33 cellular contexts compared by ENCODE assay signal in the genomic region with DNA sequence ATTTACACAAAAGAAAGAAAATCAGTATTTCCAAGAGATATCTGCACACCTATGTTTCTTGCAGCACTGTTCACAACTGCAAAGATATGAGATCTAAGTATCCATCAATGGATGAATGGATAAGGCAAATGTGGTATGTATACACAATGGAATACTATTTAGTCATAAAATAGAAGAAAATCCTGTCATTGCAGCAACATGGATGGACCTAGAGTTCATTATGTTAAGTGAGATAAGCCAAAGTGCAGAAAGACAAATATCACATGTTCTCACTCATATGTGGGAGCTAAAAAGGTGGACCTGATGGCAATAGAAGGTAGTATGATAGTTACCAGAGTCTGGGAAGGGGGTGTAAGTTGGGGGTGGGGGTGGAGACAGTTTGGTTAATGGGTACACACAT.
A peak's percentile ranks its signal among the peaks of the same experiment; 100 is the strongest.
DNase-seq lines count a peak whose midpoint lies in the region; ATAC-seq, FAIRE-seq and TF ChIP-seq lines count a peak whose summit lies in the region.
"Had no signal": no experiment of that assay in that cellular context is flagged by ENCODE, and none has a peak within 500 bp of the region (broad histone marks: within the 10 kb centered on the region; RNA-seq: fewer than 3 reads in every experiment).

No MANE protein-coding gene starts in this region.

- H3K27me3 ChIP-seq in liver (ENCODE audit: control insufficient read depth in 4 of 4, insufficient read depth in 4 of 4, low read length in 3 of 4) (no peaks in the 10 kb centered on the region), HepG2 (ENCODE audit: control insufficient read depth in 1 of 2, insufficient read depth in 2 of 2, low read length in 2 of 2) (no peaks in the 10 kb centered on the region), right lobe of liver (no peaks in the 10 kb centered on the region)
- H3K27me3 ChIP-seq: BE2C; BLaER1; BLaER1 treated with 17β-estradiol and CSF1 and Interleukin-3, amounts not matched to agents 10 nM and 100 nM had no signal

- no peak for FAIRE-seq in HepG2 (lab: Jason Lieb, UNC)
- FAIRE-seq: A204.1, A549, D721Med had no signal

- H3K9ac ChIP-seq in liver (ENCODE audit: low read depth in 1 of 2, low read length in 2 of 2) (no peak overlapping the region), HepG2 (ENCODE audit: insufficient read depth, low read depth, low read length) (no peak overlapping the region)
- H3K9ac ChIP-seq: BLaER1; BLaER1 treated with 17β-estradiol and CSF1 and Interleukin-3, amounts not matched to agents 10 nM and 100 nM had no signal

- TF ChIP-seq POLR2A in HepG2 (IDR thresholded peaks at IDR 0.05; ENCODE audit: insufficient read depth in 1 of 2, low read depth in 2 of 2, low read length in 2 of 2) = no peak
- TF ChIP-seq POLR2A in right lobe of liver (IDR thresholded peaks at IDR 0.05) = no peak

- H3K4me1 ChIP-seq in liver (ENCODE audit: control insufficient read depth in 4 of 4, insufficient read depth in 4 of 4, low read length in 3 of 4) (peaks cover 6 to 20% (median 18%) of the 10 kb centered on the region in 4 donors), HepG2 (ENCODE audit: insufficient read depth, low read length) (no peaks in the 10 kb centered on the region), right lobe of liver (peaks cover 0 to 33% (median 13%) of the 10 kb centered on the region in 4 donors)
- H3K4me1 ChIP-seq: A549; BE2C; BLaER1; BLaER1 treated with 17β-estradiol and CSF1 and Interleukin-3, amounts not matched to agents 10 nM and 100 nM; Caco-2 had no signal

- no peaks in the 10 kb centered on the region for H3K9me3 ChIP-seq in liver (ENCODE audit: control insufficient read depth in 4 of 4, low read length in 3 of 4)
- H3K9me3 ChIP-seq in HepG2 (ENCODE audit: low read length) = peaks cover 82% of the 10 kb centered on the region
- H3K9me3 ChIP-seq in right lobe of liver = no peaks in the 10 kb centered on the region
- H3K9me3 ChIP-seq: A549; BE2C; BLaER1; BLaER1 treated with 17β-estradiol and CSF1 and Interleukin-3, amounts not matched to agents 10 nM and 100 nM had no signal

- no peak for DNase-seq in HepG2 (ENCODE audit: low spot score)
- no peak for DNase-seq in left lobe of liver (ENCODE audit: low spot score)
- no peak for DNase-seq in right lobe of liver
- no peak for DNase-seq in mucosa of gallbladder (ENCODE audit: low spot score)
- DNase-seq in NCI-H1105 treated with DMSO at 0.1 percent for 48 hours (lab: John Stamatoyannopoulos, UW) = no peak
- DNase-seq: 8988T; ACHN; AML-193; BE2C; C1 segment of cervical spinal cord; Calu3; CD4-positive, alpha-beta memory T cell; CD4-positive, alpha-beta T cell; CD4-positive, CD25-positive, alpha-beta regulatory T cell; CD8-positive, alpha-beta memory T cell; CD8-positive, alpha-beta T cell; COR-L47; DMS 273 treated with DMSO at 0.1 percent for 48 hours; DMS153; DMS53; DMS79; DMS79 treated with DMSO at 0.1 percent for 48 hours; DND-41; EL had no signal

- no peak overlapping the region for H3K4me2 ChIP-seq in HepG2 (ENCODE audit: low read depth, low read length)
- H3K4me2 ChIP-seq: A549; BLaER1; BLaER1 treated with 17β-estradiol and CSF1 and Interleukin-3, amounts not matched to agents 10 nM and 100 nM had no signal

- H2AFZ ChIP-seq in HepG2 (ENCODE audit: low read length) = no peak overlapping the region

- POLR2A ChIA-PET in HepG2 (lab: Yijun Ruan, JAX) = no interaction called here

- H3K36me3 ChIP-seq in liver (ENCODE audit: control insufficient read depth in 4 of 4, insufficient read depth in 3 of 4, low read depth in 1 of 4, low read length in 3 of 4) (no peaks in the 10 kb centered on the region), HepG2 (replicated peaks in 1 of 2; ENCODE audit: control insufficient read depth in 1 of 2, insufficient read depth in 2 of 2, low read length in 2 of 2) (no peaks in the 10 kb centered on the region), right lobe of liver (no peaks in the 10 kb centered on the region)
- H3K36me3 ChIP-seq: BE2C; BLaER1; BLaER1 treated with 17β-estradiol and CSF1 and Interleukin-3, amounts not matched to agents 10 nM and 100 nM had no signal

- in situ Hi-C loops in HepG2 (cut with HindIII; ENCODE audit: extremely low pct_ligation_motif_present, low pct_unique_long_range_greater_than_20kb) = no loop called here

- CTCF ChIA-PET in HepG2 (lab: Yijun Ruan, JAX; ENCODE audit: low intra/inter-chr PET ratio, low total read pairs) = no interaction called here

- H3K27ac ChIP-seq in liver (ENCODE audit: low read depth in 1 of 2, low read length in 2 of 2) = no peak overlapping the region
- H3K27ac ChIP-seq in HepG2 (ENCODE audit: extremely low read length, insufficient read depth, low read length) = no peak overlapping the region
- H3K27ac ChIP-seq in right lobe of liver = peak overlapping the region; percentile 9 to 50 (median 23)
- H3K27ac ChIP-seq: 22Rv1; A549; BLaER1; BLaER1 treated with 17β-estradiol and CSF1 and Interleukin-3, amounts not matched to agents 10 nM and 100 nM; C4-2B had no signal

- H3K79me2 ChIP-seq in HepG2 (ENCODE audit: insufficient read depth, low read length) = no peaks in the 10 kb centered on the region

- no TSS peak for BruUV-seq in HepG2 (replicated peaks; lab: Mats Ljungman, UMichigan)

- TF ChIP-seq RAD21 in liver (IDR thresholded peaks at IDR 0.05) (no peak), HepG2 (CRISPR knock-in tag; IDR thresholded peaks at IDR 0.05) (no peak)

- no peak for ATAC-seq in HepG2
- peak; percentile 7 for ATAC-seq in left lobe of liver
- ATAC-seq in right lobe of liver = peak; percentile 15 to 37 (median 26)
- ATAC-seq: A549; CD8-positive, alpha-beta T cell had no signal

- no peak for TF ChIP-seq CTCF in liver (IDR thresholded peaks at IDR 0.05; ENCODE audit: low read depth, low read length, missing input control)
- no peak for TF ChIP-seq CTCF in HepG2 (CRISPR knock-in tag; IDR thresholded peaks at IDR 0.05)
- TF ChIP-seq CTCF in right lobe of liver (IDR thresholded peaks at IDR 0.05) = no peak

- H3K4me3 ChIP-seq in liver (ENCODE audit: low read depth in 1 of 3, low read length in 3 of 3) (no peak overlapping the region), HepG2 (replicated peaks in 1 of 3; ENCODE audit: insufficient read depth in 1 of 3, low read depth in 2 of 3, low read length in 3 of 3) (no peak overlapping the region), right lobe of liver (no peak overlapping the region)
- H3K4me3 ChIP-seq: A549; BLaER1; BLaER1 treated with 17β-estradiol and CSF1 and Interleukin-3, amounts not matched to agents 10 nM and 100 nM had no signal

- intact Hi-C loops in HepG2 (cut with micrococcal nuclease; ENCODE audit: unreplicated experiment) (no loop called here), right lobe of liver (cut with DNase I) (no loop called here)

- no peaks in the 10 kb centered on the region for H4K20me1 ChIP-seq in HepG2 (ENCODE audit: insufficient read depth, low read length)
- H4K20me1 ChIP-seq: BLaER1; BLaER1 treated with 17β-estradiol and CSF1 and Interleukin-3, amounts not matched to agents 10 nM and 100 nM had no signal

- TF ChIP-seq EP300 in HepG2 (IDR thresholded peaks at IDR 0.05; ENCODE audit: low read depth in 2 of 2, low read length in 2 of 2) (no peak), HepG2 (CRISPR knock-in tag; IDR thresholded peaks at IDR 0.05; ENCODE audit: borderline replicate concordance) (no peak)

TF ChIP-seq in liver, 16 proteins besides CTCF, POLR2A, EP300 and RAD21 (continues in another document):
- peak; percentile 63 to 64 for TF ChIP-seq HNF4A (conservative IDR thresholded peaks at IDR 0.05)

TF ChIP-seq in HepG2, 621 proteins besides CTCF, POLR2A, EP300 and RAD21:
- TF ChIP-seq MEIS1 (CRISPR knock-in tag; IDR thresholded peaks at IDR 0.05; ENCODE audit: borderline replicate concordance) (no peak), CENPX (CRISPR knock-in tag; IDR thresholded peaks at IDR 0.05) (no peak), NCOA2 (CRISPR knock-in tag; IDR thresholded peaks at IDR 0.05) (no peak)
- TF ChIP-seq, protein P1, sequence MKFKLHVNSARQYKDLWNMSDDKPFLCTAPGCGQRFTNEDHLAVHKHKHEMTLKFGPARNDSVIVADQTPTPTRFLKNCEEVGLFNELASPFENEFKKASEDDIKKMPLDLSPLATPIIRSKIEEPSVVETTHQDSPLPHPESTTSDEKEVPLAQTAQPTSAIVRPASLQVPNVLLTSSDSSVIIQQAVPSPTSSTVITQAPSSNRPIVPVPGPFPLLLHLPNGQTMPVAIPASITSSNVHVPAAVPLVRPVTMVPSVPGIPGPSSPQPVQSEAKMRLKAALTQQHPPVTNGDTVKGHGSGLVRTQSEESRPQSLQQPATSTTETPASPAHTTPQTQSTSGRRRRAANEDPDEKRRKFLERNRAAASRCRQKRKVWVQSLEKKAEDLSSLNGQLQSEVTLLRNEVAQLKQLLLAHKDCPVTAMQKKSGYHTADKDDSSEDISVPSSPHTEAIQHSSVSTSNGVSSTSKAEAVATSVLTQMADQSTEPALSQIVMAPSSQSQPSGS (CRISPR knock-in tag; IDR thresholded peaks at IDR 0.05) = no peak

Comparison
In these comparisons a context has a peak if more than half of its experiments do, and no peak if none do; other contexts are left out.
1. H3K27ac ChIP-seq: peak in right lobe of liver (3 of 3); none in liver (0 of 2) and HepG2 (single experiment).